ENCODE assay signal across 1 cellular context in the genomic region with DNA sequence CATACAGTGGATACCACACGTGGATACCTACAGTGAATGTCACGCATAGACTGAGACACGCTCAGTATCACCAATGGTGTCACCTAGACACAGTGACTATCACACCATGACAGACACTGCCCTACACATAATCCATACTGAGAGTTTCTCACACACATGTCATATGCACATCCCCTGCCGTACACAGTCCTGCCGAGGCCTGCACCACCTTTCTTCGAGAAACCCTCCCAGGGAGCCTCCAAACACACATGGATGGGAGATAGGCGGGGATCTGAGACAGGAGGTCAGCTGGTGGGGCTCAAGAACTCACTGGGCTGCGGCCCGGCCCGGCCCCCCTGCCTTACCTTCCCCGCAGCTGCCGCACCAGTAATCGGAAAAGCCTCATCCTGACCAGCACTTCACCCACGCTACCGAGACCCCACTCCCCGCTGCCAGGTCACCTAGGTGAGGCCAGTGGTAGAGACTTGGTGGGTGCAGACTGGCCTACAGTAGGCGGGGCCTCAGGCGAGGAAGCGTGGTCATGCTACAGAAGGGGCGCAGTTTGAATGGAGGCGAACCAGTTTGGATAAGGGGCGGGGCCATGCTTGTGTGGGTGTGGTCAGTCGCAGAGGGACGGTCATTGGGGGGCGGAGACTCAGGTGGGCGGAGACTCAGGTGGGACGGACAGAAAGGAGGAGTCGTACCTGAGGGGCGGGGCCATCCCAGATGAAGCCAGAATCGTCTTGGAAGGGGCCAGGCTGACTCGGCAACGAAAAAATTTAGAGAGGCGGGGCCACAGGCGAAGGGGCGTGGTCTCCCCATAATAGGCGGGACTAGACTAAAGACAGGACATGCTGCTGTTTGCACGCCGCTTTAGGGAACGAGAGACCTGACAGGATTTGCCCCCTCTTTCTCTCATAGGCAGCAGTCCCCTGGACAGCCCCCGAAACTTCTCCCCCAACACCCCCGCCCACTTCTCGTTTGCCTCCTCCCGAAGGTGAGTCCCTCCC.
TF ChIP-seq lines count a peak whose summit lies in the region.

No MANE protein-coding gene starts in this region.

TF ChIP-seq in K562, 482 proteins besides CTCF, POLR2A, EP300 and RAD21 (continued from another document and continues in another):
- TF ChIP-seq, protein P1, sequence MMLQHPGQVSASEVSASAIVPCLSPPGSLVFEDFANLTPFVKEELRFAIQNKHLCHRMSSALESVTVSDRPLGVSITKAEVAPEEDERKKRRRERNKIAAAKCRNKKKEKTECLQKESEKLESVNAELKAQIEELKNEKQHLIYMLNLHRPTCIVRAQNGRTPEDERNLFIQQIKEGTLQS (IDR thresholded peaks at IDR 0.05): no peak
- TF ChIP-seq, protein P1 (CRISPR knock-in tag; conservative IDR thresholded peaks at IDR 0.05): no peak
- TF ChIP-seq ZNF41 (CRISPR knock-in tag; conservative IDR thresholded peaks at IDR 0.05) (no peak), ZC3H11A (IDR thresholded peaks at IDR 0.05; ENCODE audit: low read depth, low read length) (no peak), NRF1 (conservative IDR thresholded peaks at IDR 0.05 in 1 of 2, IDR thresholded peaks at IDR 0.05 in 1 of 2) (no peak; a peak in 2 of 4 replicates), SMC3 (conservative IDR thresholded peaks at IDR 0.05; ENCODE audit: insufficient read depth, low read depth, low read length) (no peak), ZNF655 (CRISPR knock-in tag; IDR thresholded peaks at IDR 0.05) (no peak), MCM2 (IDR thresholded peaks at IDR 0.05; ENCODE audit: low read depth) (no peak), SMARCA5 (IDR thresholded peaks at IDR 0.05) (no peak), NFYB (IDR thresholded peaks at IDR 0.05; ENCODE audit: extremely low read depth, insufficient read length) (no peak), HDGF (IDR thresholded peaks at IDR 0.05) (peak; percentile 99), MTA1 (IDR thresholded peaks at IDR 0.05; ENCODE audit: borderline replicate concordance) (no peak), GATA2 (CRISPR knock-in tag; IDR thresholded peaks at IDR 0.05) (no peak), RREB1 (CRISPR knock-in tag; IDR thresholded peaks at IDR 0.05) (no peak), MXI1 (IDR thresholded peaks at IDR 0.05; ENCODE audit: low read depth, low read length) (0 out of 2 replicates have a peak, but pooled peaks have one; percentile 16), TCF7L2 (IDR thresholded peaks at IDR 0.05; ENCODE audit: low read depth, low read length) (no peak), ZNF586 (CRISPR knock-in tag; conservative IDR thresholded peaks at IDR 0.05) (no peak), RUNX1 (IDR thresholded peaks at IDR 0.05; ENCODE audit: low read depth) (no peak), HNRNPLL (IDR thresholded peaks at IDR 0.05; ENCODE audit: low read depth, low read length, poor library complexity, severe bottlenecking) (peak; percentile 15), ZBTB49 (CRISPR knock-in tag; IDR thresholded peaks at IDR 0.05; ENCODE audit: borderline replicate concordance) (no peak), DDX20 (tag; IDR thresholded peaks at IDR 0.05; ENCODE audit: low read depth) (no peak), MAFK (IDR thresholded peaks at IDR 0.05; ENCODE audit: low read length) (no peak), CTBP1 (IDR thresholded peaks at IDR 0.05; ENCODE audit: borderline replicate concordance) (0 out of 2 replicates have a peak, but pooled peaks have one; percentile 23), ZNF785 (CRISPR knock-in tag; IDR thresholded peaks at IDR 0.05) (no peak), FOXA3 (CRISPR knock-in tag; conservative IDR thresholded peaks at IDR 0.05 in 1 of 2, IDR thresholded peaks at IDR 0.05 in 1 of 2) (no peak), ZNF589 (CRISPR knock-in tag; IDR thresholded peaks at IDR 0.05; ENCODE audit: low read depth) (no peak)
- TF ChIP-seq, protein P2, sequence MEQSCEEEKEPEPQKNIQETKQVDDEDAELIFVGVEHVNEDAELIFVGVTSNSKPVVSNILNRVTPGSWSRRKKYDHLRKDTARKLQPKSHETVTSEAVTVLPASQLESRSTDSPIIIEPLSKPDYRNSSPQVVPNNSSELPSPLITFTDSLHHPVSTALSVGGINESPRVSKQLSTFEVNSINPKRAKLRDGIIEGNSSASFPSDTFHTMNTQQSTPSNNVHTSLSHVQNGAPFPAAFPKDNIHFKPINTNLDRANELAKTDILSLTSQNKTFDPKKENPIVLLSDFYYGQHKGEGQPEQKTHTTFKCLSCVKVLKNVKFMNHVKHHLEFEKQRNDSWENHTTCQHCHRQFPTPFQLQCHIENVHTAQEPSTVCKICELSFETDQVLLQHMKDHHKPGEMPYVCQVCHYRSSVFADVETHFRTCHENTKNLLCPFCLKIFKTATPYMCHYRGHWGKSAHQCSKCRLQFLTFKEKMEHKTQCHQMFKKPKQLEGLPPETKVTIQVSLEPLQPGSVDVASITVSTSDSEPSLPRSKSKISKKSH (CRISPR knock-in tag; IDR thresholded peaks at IDR 0.05): no peak
- TF ChIP-seq, protein P3, sequence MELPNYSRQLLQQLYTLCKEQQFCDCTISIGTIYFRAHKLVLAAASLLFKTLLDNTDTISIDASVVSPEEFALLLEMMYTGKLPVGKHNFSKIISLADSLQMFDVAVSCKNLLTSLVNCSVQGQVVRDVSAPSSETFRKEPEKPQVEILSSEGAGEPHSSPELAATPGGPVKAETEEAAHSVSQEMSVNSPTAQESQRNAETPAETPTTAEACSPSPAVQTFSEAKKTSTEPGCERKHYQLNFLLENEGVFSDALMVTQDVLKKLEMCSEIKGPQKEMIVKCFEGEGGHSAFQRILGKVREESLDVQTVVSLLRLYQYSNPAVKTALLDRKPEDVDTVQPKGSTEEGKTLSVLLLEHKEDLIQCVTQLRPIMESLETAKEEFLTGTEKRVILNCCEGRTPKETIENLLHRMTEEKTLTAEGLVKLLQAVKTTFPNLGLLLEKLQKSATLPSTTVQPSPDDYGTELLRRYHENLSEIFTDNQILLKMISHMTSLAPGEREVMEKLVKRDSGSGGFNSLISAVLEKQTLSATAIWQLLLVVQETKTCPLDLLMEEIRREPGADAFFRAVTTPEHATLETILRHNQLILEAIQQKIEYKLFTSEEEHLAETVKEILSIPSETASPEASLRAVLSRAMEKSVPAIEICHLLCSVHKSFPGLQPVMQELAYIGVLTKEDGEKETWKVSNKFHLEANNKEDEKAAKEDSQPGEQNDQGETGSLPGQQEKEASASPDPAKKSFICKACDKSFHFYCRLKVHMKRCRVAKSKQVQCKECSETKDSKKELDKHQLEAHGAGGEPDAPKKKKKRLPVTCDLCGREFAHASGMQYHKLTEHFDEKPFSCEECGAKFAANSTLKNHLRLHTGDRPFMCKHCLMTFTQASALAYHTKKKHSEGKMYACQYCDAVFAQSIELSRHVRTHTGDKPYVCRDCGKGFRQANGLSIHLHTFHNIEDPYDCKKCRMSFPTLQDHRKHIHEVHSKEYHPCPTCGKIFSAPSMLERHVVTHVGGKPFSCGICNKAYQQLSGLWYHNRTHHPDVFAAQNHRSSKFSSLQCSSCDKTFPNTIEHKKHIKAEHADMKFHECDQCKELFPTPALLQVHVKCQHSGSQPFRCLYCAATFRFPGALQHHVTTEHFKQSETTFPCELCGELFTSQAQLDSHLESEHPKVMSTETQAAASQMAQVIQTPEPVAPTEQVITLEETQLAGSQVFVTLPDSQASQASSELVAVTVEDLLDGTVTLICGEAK (IDR thresholded peaks at IDR 0.05): no peak
- TF ChIP-seq, protein P3 (CRISPR knock-in tag; IDR thresholded peaks at IDR 0.05): no peak
- TF ChIP-seq, protein P4, sequence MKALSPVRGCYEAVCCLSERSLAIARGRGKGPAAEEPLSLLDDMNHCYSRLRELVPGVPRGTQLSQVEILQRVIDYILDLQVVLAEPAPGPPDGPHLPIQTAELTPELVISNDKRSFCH (CRISPR knock-in tag; IDR thresholded peaks at IDR 0.05): no peak
- TF ChIP-seq, protein P4 (tag; IDR thresholded peaks at IDR 0.05): no peak
